Comparison of ENCODE assay signal across 29 cellular contexts in genomic region chr21:18608226-18608625, GRCh38.
DNase-seq lines count a peak whose midpoint lies in the region; ATAC-seq and TF ChIP-seq lines count a peak whose summit lies in the region.
"Had no signal": no experiment of that assay in that cellular context is flagged by ENCODE, and none has a peak within 500 bp of the region (broad histone marks: within the 10 kb centered on the region; RNA-seq: fewer than 3 reads in every experiment).

No MANE protein-coding gene starts in this region.

- H3K4me3 Mint-ChIP-seq in activated CD8-positive, alpha-beta T cell treated with anti-CD3 and anti-CD28 coated beads for 36 hours = no peak overlapping the region
- H3K4me3 Mint-ChIP-seq: activated naive CD4-positive, alpha-beta T cell treated with anti-CD3 and anti-CD28 coated beads for 36 hours; activated T-cell treated with anti-CD3 and anti-CD28 coated beads, Interleukin-2, amount 50 U/mL, for 4 hours; CD4-positive, alpha-beta memory T cell; effector memory CD8-positive, alpha-beta T cell; naive thymus-derived CD8-positive, alpha-beta T cell; T-helper 17 cell had no signal

- H3K27ac Mint-ChIP-seq in activated CD8-positive, alpha-beta T cell treated with anti-CD3 and anti-CD28 coated beads for 36 hours = no peak overlapping the region
- H3K27ac Mint-ChIP-seq: activated naive CD4-positive, alpha-beta T cell treated with anti-CD3 and anti-CD28 coated beads for 36 hours; CD4-positive, alpha-beta memory T cell; effector memory CD8-positive, alpha-beta T cell; naive thymus-derived CD8-positive, alpha-beta T cell; T-helper 17 cell had no signal

- H3K36me3 Mint-ChIP-seq in activated CD8-positive, alpha-beta T cell treated with anti-CD3 and anti-CD28 coated beads for 36 hours (ENCODE audit: low read depth) = no peaks in the 10 kb centered on the region
- H3K36me3 Mint-ChIP-seq: CD4-positive, alpha-beta memory T cell; naive thymus-derived CD8-positive, alpha-beta T cell had no signal

- no peaks in the 10 kb centered on the region for H3K4me1 Mint-ChIP-seq in activated CD8-positive, alpha-beta T cell treated with anti-CD3 and anti-CD28 coated beads for 36 hours (ENCODE audit: low read depth)
- H3K4me1 Mint-ChIP-seq: CD4-positive, alpha-beta memory T cell; naive thymus-derived CD8-positive, alpha-beta T cell; T-helper 17 cell had no signal

- CTCF ChIA-PET in activated CD8-positive, alpha-beta T cell treated with anti-CD3 and anti-CD28 coated beads for 36 hours (lab: Charles Lee) = no interaction called here

- no peak for TF ChIP-seq CTCF in GM10266 (IDR thresholded peaks at IDR 0.05; ENCODE audit: control insufficient read depth, insufficient read depth, low read depth, missing control alignments)
- TF ChIP-seq CTCF in activated CD8-positive, alpha-beta T cell treated with anti-CD3 and anti-CD28 coated beads for 36 hours (IDR thresholded peaks at IDR 0.05) = no peak

- WGBS in aorta, 2 donors = 74 to 79% methylated on average over 1 of the region's 1 CpG

- DNase-seq in Ammon's horn (ENCODE audit: low spot score) = peak; percentile 53
- DNase-seq in NCI-H1105 (lab: John Stamatoyannopoulos, UW) = peak; percentile 89
- DNase-seq in NCI-H2107 (lab: John Stamatoyannopoulos, UW) = peak; percentile 41
- peak; percentile 67 for DNase-seq in NCI-H774 (lab: John Stamatoyannopoulos, UW)
- no peak for DNase-seq in GM10266 (ENCODE audit: extremely low spot score)
- DNase-seq in ecto neural progenitor cell (ENCODE audit: low spot score) = no peak
- no peak for DNase-seq in activated CD8-positive, alpha-beta T cell treated with anti-CD3 and anti-CD28 coated beads for 36 hours
- DNase-seq in aorta = no peak
- DNase-seq: 8988T; activated CD4-positive, alpha-beta T cell treated with anti-CD3 and anti-CD28 coated beads for 4 hours; activated naive CD4-positive, alpha-beta T cell treated with anti-CD3 and anti-CD28 coated beads for 36 hours; activated T-cell treated with anti-CD3 and anti-CD28 coated beads, Interleukin-2, amount 50 U/mL, for 4 hours; amniotic stem cell; CD4-positive, alpha-beta memory T cell; colonic mucosa; DND-41; effector memory CD8-positive, alpha-beta T cell; foreskin keratinocyte; mesendoderm; naive thymus-derived CD8-positive, alpha-beta T cell; occipital lobe; SK-N-SH; stimulated activated CD4-positive, alpha-beta T cell treated with anti-CD3 and anti-CD28 coated beads, Interleukin-1b, Interleukin-23, amount 100 ng/mL, for 48 hours; T-helper 17 cell; upper lobe of left lung had no signal

- no peak for ATAC-seq in activated CD8-positive, alpha-beta T cell treated with anti-CD3 and anti-CD28 coated beads for 36 hours
- no peak for ATAC-seq in aorta (ENCODE audit: low FRiP score)
- ATAC-seq: activated T-cell treated with anti-CD3 and anti-CD28 coated beads, Interleukin-2, amount 50 U/mL, for 4 hours; effector memory CD8-positive, alpha-beta T cell; esophagus mucosa; foreskin keratinocyte; naive thymus-derived CD8-positive, alpha-beta T cell; T-helper 17 cell had no signal

- intact Hi-C loops in activated CD8-positive, alpha-beta T cell treated with anti-CD3 and anti-CD28 coated beads for 36 hours (cut with micrococcal nuclease) = no loop called here
- intact Hi-C loops in aorta (cut with DNase I) = loop anchor here in 1 of 2 donors (10.0 kb wide), 1 partner anchor 57 kb away; no protein-coding TSS in a partner anchor

- no peaks in the 10 kb centered on the region for H3K9me3 ChIP-seq in aorta (ENCODE audit: control insufficient read depth, low read length)
- H3K9me3 ChIP-seq: colonic mucosa, SK-N-SH, upper lobe of left lung had no signal

- H3K27me3 Mint-ChIP-seq in activated CD8-positive, alpha-beta T cell treated with anti-CD3 and anti-CD28 coated beads for 36 hours = no peaks in the 10 kb centered on the region
- H3K27me3 Mint-ChIP-seq: CD4-positive, alpha-beta memory T cell; effector memory CD8-positive, alpha-beta T cell; naive thymus-derived CD8-positive, alpha-beta T cell; T-helper 17 cell had no signal

- H3K4me1 ChIP-seq in aorta (ENCODE audit: control insufficient read depth in 1 of 2, insufficient read depth in 2 of 2, low read length in 2 of 2) = no peaks in the 10 kb centered on the region
- H3K4me1 ChIP-seq: colonic mucosa, foreskin keratinocyte, upper lobe of left lung had no signal

- no peaks in the 10 kb centered on the region for H3K27me3 ChIP-seq in aorta (ENCODE audit: control insufficient read depth in 1 of 2, insufficient read depth in 2 of 2, low read length in 1 of 2)
- H3K27me3 ChIP-seq: colonic mucosa, foreskin keratinocyte, upper lobe of left lung had no signal

- H3K36me3 ChIP-seq in aorta (ENCODE audit: control insufficient read depth in 1 of 2, insufficient read depth in 2 of 2, low read length in 1 of 2) = no peaks in the 10 kb centered on the region
- H3K36me3 ChIP-seq: colonic mucosa, upper lobe of left lung had no signal

- H3K4me3 ChIP-seq in aorta (ENCODE audit: low read length in 2 of 2) = no peak overlapping the region
- H3K4me3 ChIP-seq: colonic mucosa, skin epidermis, upper lobe of left lung had no signal

- no peaks in the 10 kb centered on the region for H3K9me3 Mint-ChIP-seq in activated CD8-positive, alpha-beta T cell treated with anti-CD3 and anti-CD28 coated beads for 36 hours
- H3K9me3 Mint-ChIP-seq: activated T-cell treated with anti-CD3 and anti-CD28 coated beads, Interleukin-2, amount 50 U/mL, for 4 hours had no signal

- POLR2A ChIA-PET in activated CD8-positive, alpha-beta T cell treated with anti-CD3 and anti-CD28 coated beads for 36 hours (lab: Charles Lee) = no interaction called here

- no peak overlapping the region for H3K27ac ChIP-seq in aorta (ENCODE audit: low read depth in 1 of 2, low read length in 2 of 2)
- H3K27ac ChIP-seq: colonic mucosa, foreskin keratinocyte, KMS-11, RWPE1, skin epidermis, upper lobe of left lung had no signal

Comparison
In these comparisons a context has a peak if more than half of its experiments do, and no peak if none do; other contexts are left out.
1. DNase-seq: peak in Ammon's horn (single experiment), NCI-H1105 (single experiment), NCI-H2107 (single experiment) and NCI-H774 (single experiment); none in GM10266 (single experiment), ecto neural progenitor cell (single experiment), activated CD8-positive, alpha-beta T cell treated with anti-CD3 and anti-CD28 coated beads for 36 hours (single experiment) and aorta (0 of 2).